28 cellular contexts compared by ENCODE assay signal in the genomic region with DNA sequence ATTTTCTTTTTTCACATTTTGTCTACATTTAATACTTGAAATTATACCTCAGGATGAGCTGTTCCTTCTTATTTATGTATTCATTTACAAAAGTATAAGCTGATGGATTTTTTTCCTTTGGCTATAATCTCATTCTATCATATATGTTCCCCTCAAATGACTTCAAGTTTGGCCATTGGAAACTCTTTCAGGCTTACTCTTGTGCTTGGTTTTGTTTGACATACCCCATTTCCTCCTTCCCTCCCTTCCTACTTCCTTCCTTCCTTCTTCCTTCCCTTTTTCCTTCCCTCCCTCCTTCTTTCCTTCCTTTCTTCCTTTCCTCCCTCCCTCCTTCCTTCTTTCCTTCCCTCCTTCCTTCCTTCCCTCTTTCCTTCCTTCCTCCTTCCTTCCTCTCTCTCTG.
"Had no signal": no experiment of that assay in that cellular context is flagged by ENCODE, and none has a peak within 500 bp of the region (broad histone marks: within the 10 kb centered on the region; RNA-seq: fewer than 3 reads in every experiment).

No MANE protein-coding gene starts in this region.

- FAIRE-seq: colon, endometrium, endothelial cell of umbilical vein, frontal cortex had no signal

- H3K27me3 ChIP-seq: colonic mucosa, dorsolateral prefrontal cortex, esophagus muscularis mucosa, esophagus squamous epithelium, foreskin keratinocyte, gastrocnemius medialis, gastroesophageal sphincter, heart left ventricle, heart right ventricle had no signal

- H3K4me3 ChIP-seq: colonic mucosa, coronary artery, dorsolateral prefrontal cortex, esophagus muscularis mucosa, esophagus squamous epithelium, gastrocnemius medialis, gastroesophageal sphincter, heart left ventricle, heart right ventricle had no signal

- H3K36me3 ChIP-seq: colonic mucosa, esophagus muscularis mucosa, esophagus squamous epithelium, gastrocnemius medialis, gastroesophageal sphincter, heart left ventricle had no signal

- H3K9me3 ChIP-seq: colonic mucosa, esophagus squamous epithelium, gastrocnemius medialis, gastroesophageal sphincter had no signal

- H3K4me1 ChIP-seq: colonic mucosa, esophagus muscularis mucosa, esophagus squamous epithelium, foreskin keratinocyte, gastrocnemius medialis, gastroesophageal sphincter, heart left ventricle had no signal

- ATAC-seq: effector memory CD8-positive, alpha-beta T cell; esophagus mucosa; foreskin keratinocyte; gastrocnemius medialis; gastroesophageal sphincter; heart left ventricle; heart right ventricle had no signal

- H3K27ac ChIP-seq: colonic mucosa, coronary artery, dorsolateral prefrontal cortex, epithelial cell of prostate, esophagus muscularis mucosa, esophagus squamous epithelium, foreskin keratinocyte, gastrocnemius medialis, gastroesophageal sphincter, heart left ventricle, heart right ventricle had no signal

- DNase-seq: colonic mucosa; cortex of kidney; dermis blood vessel endothelial cell; dorsolateral prefrontal cortex; effector CD4-positive, alpha-beta T cell; effector CD8-positive, alpha-beta T cell; effector memory CD4-positive, alpha-beta T cell; effector memory CD8-positive, alpha-beta T cell; endodermal cell; erythroblast; esophagus squamous epithelium; foreskin fibroblast; foreskin keratinocyte; foreskin melanocyte; gastrocnemius medialis; glutamatergic neuron; head of caudate nucleus; heart left ventricle; heart right ventricle had no signal
